ENCODE assay signal across 8 cellular contexts in genomic region chr1:226738995-226739695, GRCh38. TPM values are rescaled to one million over a fixed set of nuclear protein-coding genes. Genes with fewer than 3 reads are reported as not detected.
DNase-seq lines count a peak whose midpoint lies in the region; ATAC-seq and TF ChIP-seq lines count a peak whose summit lies in the region.

ITPKB (minus strand) TSS chr1:226739282; CDS start chr1:226737458, 1,824 bp downstream.

- H3K9me3 ChIP-seq in left lung = peaks cover 0 to 4% of the 10 kb centered on the region in 2 donors

- no peaks in the 10 kb centered on the region for H3K27me3 ChIP-seq in left lung

- ATAC-seq in GM18517 (IDR thresholded peaks at IDR 0.05; ENCODE audit: unreplicated experiment) = peak; percentile 44
- ATAC-seq in activated CD4-positive, CD25-positive, alpha-beta regulatory T cell treated with anti-CD3 and anti-CD28 coated beads, Interleukin-2, amount 50 U/mL, for 24 hours = peak; percentile 26 to 30
- peak; percentile 66 for ATAC-seq in left lung

- H3K4me1 ChIP-seq in left lung = peaks cover 21 to 42% of the 10 kb centered on the region in 2 donors

- H3K4me3 ChIP-seq in left lung = peak within 1 kb of the TSS; percentile 68 to 90

- no peak for TF ChIP-seq CTCF in left lung (IDR thresholded peaks at IDR 0.05)

- H3K27ac ChIP-seq in left lung = peak within 1 kb of the TSS; percentile 85 to 90

- intact Hi-C loops in left lung (cut with DNase I) = loop anchor here in 1 of 2 donors (5.0 to 10.0 kb wide), 2 partner anchors 88 to 94 kb away; no protein-coding TSS in a partner anchor

- DNase-seq in LHCN-M2 (ENCODE audit: low read depth) (peak; percentile 15), dermis blood vessel endothelial cell (peak; percentile 87), left lung (peak; percentile 76 to 79), NCI-H1930 (lab: John Stamatoyannopoulos, UW) (no peak), NCI-H524 (lab: John Stamatoyannopoulos, UW) (no peak)
- peak in 2 of 3 experiments; percentile 37 to 56 for DNase-seq in stimulated activated CD4-positive, alpha-beta T cell treated with anti-CD3 and anti-CD28 coated beads, TNF-alpha, amount 100 ng/mL, for 4 hours (ENCODE audit: low read depth in 3 of 3)

- H3K36me3 ChIP-seq in left lung = peaks cover 0 to 22% of the 10 kb centered on the region in 2 donors

RNA-seq across cellular contexts. Expression of gene ITPKB, which starts in this region (rescaled TPM):
- 0.19 and 0.40 TPM in 2 replicates for total RNA-seq in LHCN-M2 (2014; rRNA removed)
- polyA plus RNA-seq in LHCN-M2 (2012) = 0.35 TPM
- 36.9 TPM in 2 replicates for total RNA-seq in dermis blood vessel endothelial cell
- 10 to 100 TPM; 25.0 to 34.6 TPM for total RNA-seq in left lung

Comparison
In these comparisons a context has a peak if more than half of its experiments do, and no peak if none do; other contexts are left out.
1. RNA of gene ITPKB (total RNA-seq): 36.9 TPM in dermis blood vessel endothelial cell and 25.0 to 34.6 TPM in left lung; 0.19 to 0.40 TPM in LHCN-M2; every median in the first group is over 10 times any median in the second.
2. Peak in DNase-seq in LHCN-M2; RNA of the gene not detected or under 1 TPM.
3. DNase-seq: peak in dermis blood vessel endothelial cell (single experiment), left lung (2 of 2) and stimulated activated CD4-positive, alpha-beta T cell treated with anti-CD3 and anti-CD28 coated beads, TNF-alpha, amount 100 ng/mL, for 4 hours (2 of 3); none in NCI-H1930 (0 of 2) and NCI-H524 (0 of 2).
4. Peak in every context shown above with its lines, with median percentiles within 50 percentile points of each other: ATAC-seq.